In genomic region chr11:103170865-103171264, GRCh38 we compare ENCODE assay signal across 27 cellular contexts.
DNase-seq lines count a peak whose midpoint lies in the region; ATAC-seq, FAIRE-seq and TF ChIP-seq lines count a peak whose summit lies in the region.
"Had no signal": no experiment of that assay in that cellular context is flagged by ENCODE, and none has a peak within 500 bp of the region (broad histone marks: within the 10 kb centered on the region; RNA-seq: fewer than 3 reads in every experiment).

No MANE protein-coding gene starts in this region.

- no peaks in the 10 kb centered on the region for H3K27me3 ChIP-seq in GM12878 (replicated peaks in 1 of 2; ENCODE audit: control insufficient read depth in 2 of 2, insufficient read depth in 2 of 2, low read length in 1 of 2)
- no peaks in the 10 kb centered on the region for H3K27me3 ChIP-seq in upper lobe of left lung
- H3K27me3 ChIP-seq: brain microvascular endothelial cell, suprapubic skin, uterus had no signal

- H4K20me1 ChIP-seq in GM12878 (ENCODE audit: control insufficient read depth, insufficient read depth) = no peaks in the 10 kb centered on the region

- SMC1A ChIA-PET in GM12878 (lab: Charles Lee; ENCODE audit: uncharacterized antibody, unreplicated experiment) = no interaction called here

- no peaks in the 10 kb centered on the region for H3K36me3 ChIP-seq in GM12878 (ENCODE audit: control insufficient read depth in 2 of 2, insufficient read depth in 2 of 2, low read length in 1 of 2)
- H3K36me3 ChIP-seq in upper lobe of left lung = peaks cover 0 to 21% (median 0%) of the 10 kb centered on the region in 4 donors
- H3K36me3 ChIP-seq: brain microvascular endothelial cell, uterus had no signal

- CTCF ChIA-PET in GM12878 (lab: Yijun Ruan, JAX) = no interaction called here

- no peak overlapping the region for H3K27ac ChIP-seq in GM12878 (ENCODE audit: control insufficient read depth, insufficient read depth)
- H3K27ac ChIP-seq in upper lobe of left lung = no peak overlapping the region
- H3K27ac ChIP-seq: brain microvascular endothelial cell, coronary artery, HL-60, lower lobe of right lung, suprapubic skin, uterus had no signal

- no peak overlapping the region for H3K9ac ChIP-seq in GM12878 (ENCODE audit: control insufficient read depth, insufficient read depth, low read length)

- H3K79me2 ChIP-seq in GM12878 (ENCODE audit: control insufficient read depth, insufficient read depth, low read length) = no peaks in the 10 kb centered on the region

- H3K4me3 ChIP-seq in GM12878 (no peak overlapping the region), upper lobe of left lung (no peak overlapping the region)
- H3K4me3 ChIP-seq: coronary artery, lower lobe of right lung, mucosa of descending colon, suprapubic skin, uterus had no signal

- TF ChIP-seq EP300 in GM12878 (IDR thresholded peaks at IDR 0.05; ENCODE audit: borderline replicate concordance in 1 of 2, control insufficient read depth in 1 of 2, low read depth in 2 of 2, low read length in 2 of 2) = no peak
- TF ChIP-seq EP300 in upper lobe of left lung (IDR thresholded peaks at IDR 0.05) = no peak

- RAD21 ChIA-PET in GM12878 (lab: Charles Lee; ENCODE audit: unreplicated experiment) = no interaction called here

- H2AFZ ChIP-seq in GM12878 (ENCODE audit: control insufficient read depth, low read depth, low read length) = no peak overlapping the region

- DNase-seq in AG08396 (ENCODE audit: low spot score) (peak; percentile 2), GM04504 (ENCODE audit: low read depth) (peak; percentile 3), GM12878 (ENCODE audit: low read depth, low spot score) (no peak), fibroblast of the conjunctiva (ENCODE audit: low read depth) (peak; percentile 32), upper lobe of left lung (no peak)
- DNase-seq in activated CD4-positive, alpha-beta T cell treated with anti-CD3 and anti-CD28 coated beads for 1 hour = no peak
- DNase-seq: activated B cell treated with CpG ODN at 0.5 μM for 24 hours; activated CD4-positive, alpha-beta T cell treated with anti-CD3 and anti-CD28 coated beads, Interleukin-2, amount 50 U/mL, for 48 hours; activated effector memory CD4-positive, alpha-beta T cell treated with Interleukin-2 at 50 U/mL for 16 hours; brain microvascular endothelial cell; CD4-positive, alpha-beta memory T cell; DMS153; hypothalamus; lower lobe of right lung; mucosa of descending colon; NCI-H1417 treated with DMSO at 0.1 percent for 48 hours; NCI-H510A treated with DMSO at 0.1 percent for 48 hours; small intestine; uterus had no signal

- WGBS in GM12878 (ENCODE audit: insufficient coverage, insufficient replicate concordance, low lambda C conversion rate, missing lambda C conversion rate) = 38% methylated on average over 4 of the region's 4 CpGs
- WGBS in upper lobe of left lung, 2 donors = 88 to 93% methylated on average over 4 of the region's 4 CpGs

- H3K4me1 ChIP-seq in GM12878 (ENCODE audit: control insufficient read depth, insufficient read depth, low read length) = no peaks in the 10 kb centered on the region
- H3K4me1 ChIP-seq in upper lobe of left lung = no peaks in the 10 kb centered on the region
- H3K4me1 ChIP-seq: lower lobe of right lung, suprapubic skin, uterus had no signal

- no peak for ATAC-seq in GM12878
- no peak for ATAC-seq in GM18502 (IDR thresholded peaks at IDR 0.05; ENCODE audit: poor library complexity, unreplicated experiment)
- no peak for ATAC-seq in upper lobe of left lung (ENCODE audit: low FRiP score in 2 of 2)
- ATAC-seq in HG03280 (IDR thresholded peaks at IDR 0.05; ENCODE audit: unreplicated experiment) = no peak
- ATAC-seq: lower lobe of right lung; mucosa of descending colon; stimulated activated memory B cell treated with anti-CD40 and anti-IgM and Interleukin-4, amounts not matched to agents 10 μg/mL and 1 μg/mL and 100 μg/mL, for 72 hours had no signal

- intact Hi-C loops in GM12878 (cut with micrococcal nuclease; ENCODE audit: unreplicated experiment) = no loop called here

- H3K4me2 ChIP-seq in GM12878 (ENCODE audit: control insufficient read depth, insufficient read depth) = no peak overlapping the region

- H3K9me3 ChIP-seq in GM12878 (replicated peaks; ENCODE audit: control insufficient read depth, insufficient read depth, low read length) (no peaks in the 10 kb centered on the region), upper lobe of left lung (no peaks in the 10 kb centered on the region)
- H3K9me3 ChIP-seq: lower lobe of right lung, mucosa of descending colon, suprapubic skin, uterus had no signal

- BruUV-seq in GM12878 (replicated peaks; lab: Mats Ljungman, UMichigan) = no TSS peak

- FAIRE-seq in GM12878 (lab: Jason Lieb, UNC) = no peak
- FAIRE-seq: GM19239, keratinocyte had no signal

- TF ChIP-seq RAD21 in GM12878 (IDR thresholded peaks at IDR 0.05; ENCODE audit: insufficient read depth, low read depth, low read length) = no peak

- TF ChIP-seq POLR2A in GM12878 (IDR thresholded peaks at IDR 0.05; ENCODE audit: low read depth, low read length) (no peak), upper lobe of left lung (IDR thresholded peaks at IDR 0.05) (no peak)

- POLR2A ChIA-PET in GM12878 (lab: Charles Lee) = no interaction called here

- no peak for TF ChIP-seq CTCF in GM12878 (IDR thresholded peaks at IDR 0.05 in 2 of 3, conservative IDR thresholded peaks at IDR 0.05 in 1 of 3; ENCODE audit: control insufficient read depth in 2 of 3, extremely low read depth in 1 of 3, insufficient read depth in 1 of 3, low read depth in 3 of 3, low read length in 3 of 3)
- TF ChIP-seq CTCF in upper lobe of left lung (IDR thresholded peaks at IDR 0.05) = no peak

- in situ Hi-C loops in GM12878 (cut with MboI) = no loop called here

TF ChIP-seq in GM12878, 131 proteins besides CTCF, POLR2A, EP300 and RAD21:
- TF ChIP-seq TCF12 (IDR thresholded peaks at IDR 0.05; ENCODE audit: low read depth, low read length) (no peak), JUND (IDR thresholded peaks at IDR 0.05; ENCODE audit: low read depth, low read length) (no peak), ZSCAN29 (IDR thresholded peaks at IDR 0.05) (no peak), MLLT1 (IDR thresholded peaks at IDR 0.05) (no peak), BHLHE40 (IDR thresholded peaks at IDR 0.05; ENCODE audit: borderline replicate concordance in 1 of 2, low read depth in 2 of 2, low read length in 1 of 2) (no peak), RFX5 (IDR thresholded peaks at IDR 0.05; ENCODE audit: low read depth, low read length) (peak; percentile 83), RAD51 (IDR thresholded peaks at IDR 0.05) (no peak)

Comparison
In these comparisons a context has a peak if more than half of its experiments do, and no peak if none do; other contexts are left out.
1. DNase-seq: peak in AG08396 (single experiment), GM04504 (single experiment) and fibroblast of the conjunctiva (single experiment); none in GM12878 (single experiment), activated CD4-positive, alpha-beta T cell treated with anti-CD3 and anti-CD28 coated beads for 1 hour (single experiment) and upper lobe of left lung (0 of 2).